1 cellular context compared by ENCODE assay signal in genomic region chr7:157442993-157443831, GRCh38.
TF ChIP-seq lines count a peak whose summit lies in the region.

No MANE protein-coding gene starts in this region.

TF ChIP-seq in HepG2, 621 proteins besides CTCF, POLR2A, EP300 and RAD21 (continued from another document):
- TF ChIP-seq ZNF503 (CRISPR knock-in tag; IDR thresholded peaks at IDR 0.05): no peak
- TF ChIP-seq TCF12 (IDR thresholded peaks at IDR 0.05): no peak
- no peak for TF ChIP-seq TCF12 (CRISPR knock-in tag; IDR thresholded peaks at IDR 0.05)
- TF ChIP-seq HOXD1 (CRISPR knock-in tag; IDR thresholded peaks at IDR 0.05): no peak
- no peak for TF ChIP-seq NCOR1 (IDR thresholded peaks at IDR 0.05; ENCODE audit: borderline replicate concordance, low read length)
